In the genomic region with DNA sequence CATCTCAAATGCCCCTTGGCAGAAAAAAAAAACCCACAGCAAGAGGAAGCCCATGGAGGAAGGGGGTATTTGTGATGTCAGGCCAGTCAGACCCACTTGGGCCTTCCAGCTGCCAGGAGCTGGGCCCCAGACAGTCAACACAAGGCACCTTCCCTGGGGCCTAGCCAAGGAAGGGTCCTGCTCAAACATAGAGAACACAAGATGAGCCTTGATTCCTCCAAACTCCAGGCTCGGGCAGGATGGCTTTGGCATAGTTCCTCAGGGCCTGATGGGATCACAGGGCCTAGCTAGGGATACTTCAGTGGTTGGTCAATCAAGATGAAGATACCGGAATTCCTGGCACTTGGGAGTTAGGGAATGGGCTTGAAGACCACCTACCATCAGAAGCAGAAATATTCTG, we compare ENCODE assay signal across 21 cellular contexts.
"Had no signal": no experiment of that assay in that cellular context is flagged by ENCODE, and none has a peak within 500 bp of the region (broad histone marks: within the 10 kb centered on the region; RNA-seq: fewer than 3 reads in every experiment).

No MANE protein-coding gene starts in this region.

- H3K27me3 Mint-ChIP-seq: activated naive CD4-positive, alpha-beta T cell treated with anti-CD3 and anti-CD28 coated beads, Interleukin-2, amount 50 U/mL, for 24 hours; central memory CD8-positive, alpha-beta T cell; effector memory CD8-positive, alpha-beta T cell; T-cell had no signal

- H3K9me3 ChIP-seq: esophagus muscularis mucosa, left ventricle myocardium inferior, upper lobe of left lung had no signal

- H3K4me3 ChIP-seq: dorsolateral prefrontal cortex, esophagus muscularis mucosa, left ventricle myocardium inferior, upper lobe of left lung had no signal

- H3K9ac ChIP-seq: parathyroid adenoma had no signal

- H3K27ac Mint-ChIP-seq: activated T-cell treated with anti-CD3 and anti-CD28 coated beads, Interleukin-2, amount 50 U/mL, for 72 hours had no signal

- DNase-seq: activated CD8-positive, alpha-beta memory T cell treated with anti-CD3 and anti-CD28 coated beads, Interleukin-2, amount 50 U/mL, for 48 hours; activated gamma-delta T cell; activated T-cell treated with anti-CD3 and anti-CD28 coated beads, Interleukin-2, amount 50 U/mL, for 72 hours; effector memory CD8-positive, alpha-beta T cell; hippocampal formation; kidney glomerular epithelial cell; left ventricle myocardium inferior; mammary epithelial cell; nephron progenitor cell; nucleus accumbens; right cardiac atrium; stimulated activated CD4-positive, alpha-beta T cell treated with anti-CD3 and anti-CD28 coated beads, Interleukin-1b, Interleukin-23, amount 100 ng/mL, for 48 hours; stimulated activated naive CD4-positive, alpha-beta T cell; T-cell; upper lobe of left lung had no signal

- H3K4me1 Mint-ChIP-seq: activated naive CD4-positive, alpha-beta T cell treated with anti-CD3 and anti-CD28 coated beads, Interleukin-2, amount 50 U/mL, for 24 hours had no signal

- H3K4me3 Mint-ChIP-seq: activated naive CD4-positive, alpha-beta T cell treated with anti-CD3 and anti-CD28 coated beads, Interleukin-2, amount 50 U/mL, for 24 hours; activated T-cell treated with anti-CD3 and anti-CD28 coated beads, Interleukin-2, amount 50 U/mL, for 72 hours; central memory CD8-positive, alpha-beta T cell; effector memory CD8-positive, alpha-beta T cell; nephron progenitor cell; T-cell had no signal

- H3K9me3 Mint-ChIP-seq: activated naive CD4-positive, alpha-beta T cell treated with anti-CD3 and anti-CD28 coated beads, Interleukin-2, amount 50 U/mL, for 24 hours; activated T-cell treated with anti-CD3 and anti-CD28 coated beads, Interleukin-2, amount 50 U/mL, for 72 hours; central memory CD8-positive, alpha-beta T cell; effector memory CD8-positive, alpha-beta T cell; T-cell had no signal

- H3K27ac ChIP-seq: dorsolateral prefrontal cortex, esophagus muscularis mucosa, left ventricle myocardium inferior, parathyroid adenoma, upper lobe of left lung had no signal

- H3K27me3 ChIP-seq: dorsolateral prefrontal cortex, esophagus muscularis mucosa, upper lobe of left lung had no signal

- H2AFZ ChIP-seq: parathyroid adenoma had no signal

- H3K4me1 ChIP-seq: parathyroid adenoma, upper lobe of left lung had no signal

- H3K79me2 ChIP-seq: parathyroid adenoma had no signal

- ATAC-seq: activated T-cell treated with anti-CD3 and anti-CD28 coated beads, Interleukin-2, amount 50 U/mL, for 72 hours; effector memory CD8-positive, alpha-beta T cell; right cardiac atrium; SK-N-SH treated with all-trans-retinoic acid at 6 μM for 48 hours; T-cell had no signal
